In the genomic region with DNA sequence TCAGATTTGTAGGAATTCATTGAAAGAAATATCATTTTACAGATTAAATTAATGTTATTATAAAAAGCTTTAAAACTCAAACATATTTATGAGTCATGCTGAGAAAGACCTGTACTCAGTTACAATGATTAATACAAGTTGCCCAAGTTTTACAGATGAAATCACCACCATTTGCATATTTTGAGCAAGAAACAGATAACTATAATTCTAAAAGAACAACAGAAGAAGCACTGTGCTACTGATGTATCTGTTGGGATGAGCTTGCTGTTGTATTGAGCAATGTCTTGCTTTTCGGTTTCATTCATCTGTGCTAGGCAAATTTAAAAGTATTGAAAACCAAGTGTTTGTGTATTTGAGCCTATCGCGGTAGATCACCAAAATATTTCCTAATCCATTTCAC, we compare ENCODE assay signal across 20 cellular contexts.
"Had no signal": no experiment of that assay in that cellular context is flagged by ENCODE, and none has a peak within 500 bp of the region (broad histone marks: within the 10 kb centered on the region; RNA-seq: fewer than 3 reads in every experiment).

No MANE protein-coding gene starts in this region.

- H2AFZ ChIP-seq: neural progenitor cell had no signal

- H3K4me3 ChIP-seq: cardiac muscle cell, neural progenitor cell, skin epidermis, tibial artery had no signal

- H3K9ac ChIP-seq: neural progenitor cell had no signal

- FAIRE-seq: islet of Langerhans had no signal

- H3K4me2 ChIP-seq: neural progenitor cell had no signal

- DNase-seq: activated CD4-positive, alpha-beta T cell treated with anti-CD3 and anti-CD28 coated beads for 48 hours; activated CD4-positive, CD25-positive, alpha-beta regulatory T cell; activated CD8-positive, alpha-beta T cell treated with anti-CD3 and anti-CD28 coated beads for 36 hours; activated naive CD4-positive, alpha-beta T cell treated with Interleukin-2 at 50 U/mL for 16 hours; activated T-cell treated with anti-CD3 and anti-CD28 coated beads, Interleukin-2, amount 50 U/mL, for 1 hour; erythroblast; left cardiac atrium; mesendoderm; naive thymus-derived CD4-positive, alpha-beta T cell; stimulated activated naive CD8-positive, alpha-beta T cell treated with anti-CD3 and anti-CD28 coated beads, Interleukin-15, Interleukin-2, amounts not matched to agents 100 U/mL and 50 U/mL, for 24 hours; substantia nigra; T-helper 1 cell; T-helper 9 cell; tibial artery had no signal

- H3K27ac ChIP-seq: cardiac muscle cell, neural progenitor cell, skin epidermis, tibial artery had no signal

- H3K9me3 ChIP-seq: tibial artery had no signal

- H3K27me3 Mint-ChIP-seq: activated CD8-positive, alpha-beta T cell treated with anti-CD3 and anti-CD28 coated beads for 36 hours; activated T-helper 17 cell treated with anti-CD3 and anti-CD28 coated beads, Interleukin-2, amount 50 U/mL, for 72 hours; naive thymus-derived CD4-positive, alpha-beta T cell; progenitor cell of endocrine pancreas had no signal

- H3K27me3 ChIP-seq: cardiac muscle cell, neural progenitor cell, tibial artery had no signal

- H3K9me3 Mint-ChIP-seq: activated CD8-positive, alpha-beta T cell treated with anti-CD3 and anti-CD28 coated beads for 36 hours; neural progenitor cell had no signal

- H3K36me3 ChIP-seq: cardiac muscle cell, neural progenitor cell, tibial artery had no signal

- H3K27ac Mint-ChIP-seq: activated CD8-positive, alpha-beta T cell treated with anti-CD3 and anti-CD28 coated beads for 36 hours; activated T-helper 17 cell treated with anti-CD3 and anti-CD28 coated beads, Interleukin-2, amount 50 U/mL, for 72 hours; naive thymus-derived CD4-positive, alpha-beta T cell; neural progenitor cell; progenitor cell of endocrine pancreas had no signal

- H3K4me3 Mint-ChIP-seq: activated CD8-positive, alpha-beta T cell treated with anti-CD3 and anti-CD28 coated beads for 36 hours; activated T-helper 17 cell treated with anti-CD3 and anti-CD28 coated beads, Interleukin-2, amount 50 U/mL, for 72 hours; naive thymus-derived CD4-positive, alpha-beta T cell; neural progenitor cell had no signal

- H3K36me3 Mint-ChIP-seq: naive thymus-derived CD4-positive, alpha-beta T cell; neural progenitor cell had no signal

- H3K4me1 ChIP-seq: neural progenitor cell, tibial artery had no signal

- H3K4me1 Mint-ChIP-seq: activated T-helper 17 cell treated with anti-CD3 and anti-CD28 coated beads, Interleukin-2, amount 50 U/mL, for 72 hours; naive thymus-derived CD4-positive, alpha-beta T cell; neural progenitor cell had no signal
